In the genomic region with DNA sequence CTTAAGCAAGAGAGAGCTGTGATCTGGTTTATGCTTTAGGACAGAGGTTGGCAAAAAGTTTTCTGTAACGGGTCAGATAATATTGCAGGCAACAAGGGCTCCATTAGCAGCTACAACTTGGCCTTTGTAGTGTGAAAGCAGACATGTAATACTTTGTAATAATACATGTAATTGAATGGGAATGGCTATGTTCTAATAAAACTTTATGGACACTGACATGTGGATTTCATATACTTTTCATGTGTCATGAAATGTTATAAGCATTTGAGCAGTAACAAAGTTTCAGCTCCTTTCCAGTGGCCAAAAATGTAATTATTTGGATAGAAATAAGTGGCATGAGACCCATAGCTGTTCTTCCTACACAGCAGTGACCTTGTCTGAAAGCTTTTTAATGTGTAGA, we compare ENCODE assay signal across 33 cellular contexts. TPM values are rescaled to one million over a fixed set of nuclear protein-coding genes. Genes with fewer than 3 reads are reported as not detected.
DNase-seq lines count a peak whose midpoint lies in the region; ATAC-seq and TF ChIP-seq lines count a peak whose summit lies in the region.
"Had no signal": no experiment of that assay in that cellular context is flagged by ENCODE, and none has a peak within 500 bp of the region (broad histone marks: within the 10 kb centered on the region; RNA-seq: fewer than 3 reads in every experiment).

No MANE protein-coding gene starts in this region.

- no peaks in the 10 kb centered on the region for H3K9me3 ChIP-seq in DOHH2 (ENCODE audit: control insufficient read depth, insufficient read depth, low read length)
- H3K9me3 ChIP-seq in esophagus squamous epithelium = no peaks in the 10 kb centered on the region
- H3K9me3 ChIP-seq: body of pancreas, MG63, transverse colon had no signal

- intact Hi-C loops in esophagus squamous epithelium (cut with DNase I) = no loop called here

- no peak for ATAC-seq in HG03196 (IDR thresholded peaks at IDR 0.05; ENCODE audit: unreplicated experiment)
- no peak for ATAC-seq in GM21717 (IDR thresholded peaks at IDR 0.05; ENCODE audit: unreplicated experiment)
- ATAC-seq: activated CD4-positive, CD25-positive, alpha-beta regulatory T cell treated with anti-CD3 and anti-CD28 coated beads, Interleukin-2, amount 50 U/mL, for 24 hours; activated naive CD8-positive, alpha-beta T cell treated with anti-CD3 and anti-CD28 coated beads, Interleukin-2, amount 50 U/mL, for 24 hours; activated T-cell treated with anti-CD3 and anti-CD28 coated beads, Interleukin-2, amount 50 U/mL, for 72 hours; body of pancreas; GM23338; left lobe of liver; naive thymus-derived CD4-positive, alpha-beta T cell; stimulated activated effector memory CD8-positive, alpha-beta T cell treated with anti-CD3 and anti-CD28 coated beads, Interleukin-12 subunit alpha, Interleukin-12 subunit beta, amount 100 ng/mL, for 72 hours had no signal

- no peaks in the 10 kb centered on the region for H3K9me2 ChIP-seq in DOHH2 (replicated peaks; ENCODE audit: control insufficient read depth, low read length)

- H3F3A ChIP-seq in DOHH2 (ENCODE audit: control insufficient read depth, insufficient read depth) = peaks cover 3% of the 10 kb centered on the region; the same call in 1 of the 2 replicates

- H3K4me3 ChIP-seq in DOHH2 (ENCODE audit: low read length) (no peak overlapping the region), fibroblast of mammary gland (ENCODE audit: control insufficient read depth, low read depth, low read length) (no peak overlapping the region), esophagus squamous epithelium (no peak overlapping the region)
- H3K4me3 ChIP-seq: body of pancreas, GM23338, MG63, transverse colon had no signal

- no peaks in the 10 kb centered on the region for H4K20me1 ChIP-seq in DOHH2 (ENCODE audit: control insufficient read depth, insufficient read depth, low read depth, low read length)

- 57 to 81% methylated on average over 1 of the region's 1 CpG for WGBS in esophagus squamous epithelium, 2 donors

- TF ChIP-seq CTCF in DOHH2 (IDR thresholded peaks at IDR 0.05; ENCODE audit: low read depth, low read length, poor library complexity, severe bottlenecking) (no peak), fibroblast of mammary gland (conservative IDR thresholded peaks at IDR 0.05; ENCODE audit: control insufficient read depth, insufficient read depth, low read depth, low read length) (no peak), neural crest cell (conservative IDR thresholded peaks at IDR 0.05) (no peak), esophagus squamous epithelium (IDR thresholded peaks at IDR 0.05) (no peak)

- peaks cover 8% of the 10 kb centered on the region for H3K36me3 Mint-ChIP-seq in neural crest cell (ENCODE audit: low read depth)
- H3K36me3 Mint-ChIP-seq: CD4-positive, CD25-positive, alpha-beta regulatory T cell; immature natural killer cell had no signal

- H3K4me1 ChIP-seq in DOHH2 (ENCODE audit: control insufficient read depth, low read length) (peaks cover 17% of the 10 kb centered on the region), esophagus squamous epithelium (peaks cover 0 to 32% (median 0%) of the 10 kb centered on the region in 3 donors)

- peak overlapping the region; percentile 11; the same call in 1 of the 2 replicates for H3K4me2 ChIP-seq in DOHH2 (ENCODE audit: low read length)
- H3K4me2 ChIP-seq: GM23338 had no signal

- no peak overlapping the region for H3K27ac ChIP-seq in DOHH2 (ENCODE audit: low read depth, low read length)
- no peak overlapping the region for H3K27ac ChIP-seq in esophagus squamous epithelium
- H3K27ac ChIP-seq: body of pancreas, dorsolateral prefrontal cortex, transverse colon had no signal

- H3K27me3 Mint-ChIP-seq in neural crest cell (ENCODE audit: low read depth) = no peaks in the 10 kb centered on the region
- H3K27me3 Mint-ChIP-seq: activated naive CD8-positive, alpha-beta T cell treated with anti-CD3 and anti-CD28 coated beads, Interleukin-2, amount 50 U/mL, for 24 hours had no signal

- H3K36me3 ChIP-seq in DOHH2 (ENCODE audit: control insufficient read depth, low read length) = no peaks in the 10 kb centered on the region
- H3K36me3 ChIP-seq in esophagus squamous epithelium = peaks cover 0 to 12% (median 0%) of the 10 kb centered on the region in 3 donors
- H3K36me3 ChIP-seq: transverse colon had no signal

- no peaks in the 10 kb centered on the region for H3K9me3 Mint-ChIP-seq in neural crest cell
- H3K9me3 Mint-ChIP-seq: activated naive CD8-positive, alpha-beta T cell treated with anti-CD3 and anti-CD28 coated beads, Interleukin-2, amount 50 U/mL, for 24 hours; activated T-cell treated with anti-CD3 and anti-CD28 coated beads, Interleukin-2, amount 50 U/mL, for 72 hours; GM23338; immature natural killer cell; stimulated activated effector memory CD8-positive, alpha-beta T cell treated with anti-CD3 and anti-CD28 coated beads, Interleukin-12 subunit alpha, Interleukin-12 subunit beta, amount 100 ng/mL, for 72 hours had no signal

- DNase-seq in RKO (ENCODE audit: low spot score) (peak; percentile 37), fibroblast of mammary gland (ENCODE audit: low read depth) (peak; percentile 11), neural crest cell (ENCODE audit: low read depth, low spot score) (no peak), NOMO-1 (lab: John Stamatoyannopoulos, UW; ENCODE audit: unreplicated experiment in 2 of 2) (no peak), esophagus squamous epithelium (lab: John Stamatoyannopoulos, UW) (no peak)
- DNase-seq: activated CD4-positive, alpha-beta T cell treated with anti-CD3 and anti-CD28 coated beads, Interleukin-2, amount 50 U/mL, for 4 hours; activated naive CD4-positive, alpha-beta T cell; activated naive CD8-positive, alpha-beta T cell treated with anti-CD3 and anti-CD28 coated beads, Interleukin-2, amount 50 U/mL, for 24 hours; activated T-cell treated with anti-CD3 and anti-CD28 coated beads, Interleukin-2, amount 50 U/mL, for 72 hours; body of pancreas; Calu3; CD4-positive, CD25-positive, alpha-beta regulatory T cell; DMS79; dorsolateral prefrontal cortex; GF-D8; immature natural killer cell; KBM-7; MG63; naive thymus-derived CD4-positive, alpha-beta T cell; NCI-H1105 treated with DMSO at 0.1 percent for 48 hours; NCI-H1930; NCI-H2171 treated with DMSO at 0.1 percent for 48 hours; NCI-H510A; NK-92 treated with Interleukin-12 subunit alpha and Interleukin-12 subunit beta, amount 100 ng/mL, for 24 hours; Right ventricle myocardium superior; transverse colon had no signal

- no peaks in the 10 kb centered on the region for H3K79me2 ChIP-seq in DOHH2 (ENCODE audit: control insufficient read depth, low read length)

- H3K4me3 Mint-ChIP-seq in neural crest cell = peak overlapping the region; percentile 44
- H3K4me3 Mint-ChIP-seq: activated naive CD8-positive, alpha-beta T cell treated with anti-CD3 and anti-CD28 coated beads, Interleukin-2, amount 50 U/mL, for 24 hours; activated T-cell treated with anti-CD3 and anti-CD28 coated beads, Interleukin-2, amount 50 U/mL, for 72 hours; CD4-positive, CD25-positive, alpha-beta regulatory T cell; GM23338; immature natural killer cell; naive thymus-derived CD4-positive, alpha-beta T cell; stimulated activated effector memory CD8-positive, alpha-beta T cell treated with anti-CD3 and anti-CD28 coated beads, Interleukin-12 subunit alpha, Interleukin-12 subunit beta, amount 100 ng/mL, for 72 hours had no signal

- TF ChIP-seq POLR2A in esophagus squamous epithelium (IDR thresholded peaks at IDR 0.05) = no peak

- H3K27me3 ChIP-seq in DOHH2 (ENCODE audit: control insufficient read depth, low read length) (no peaks in the 10 kb centered on the region), esophagus squamous epithelium (no peaks in the 10 kb centered on the region)
- H3K27me3 ChIP-seq: body of pancreas, dorsolateral prefrontal cortex, MG63, transverse colon had no signal

- peaks cover 32% of the 10 kb centered on the region for H3K4me1 Mint-ChIP-seq in neural crest cell

- no peak overlapping the region for H3K27ac Mint-ChIP-seq in neural crest cell (ENCODE audit: unreplicated experiment)
- H3K27ac Mint-ChIP-seq: activated naive CD8-positive, alpha-beta T cell treated with anti-CD3 and anti-CD28 coated beads, Interleukin-2, amount 50 U/mL, for 24 hours; activated T-cell treated with anti-CD3 and anti-CD28 coated beads, Interleukin-2, amount 50 U/mL, for 72 hours; CD4-positive, CD25-positive, alpha-beta regulatory T cell; GM23338; immature natural killer cell; naive thymus-derived CD4-positive, alpha-beta T cell; stimulated activated effector memory CD8-positive, alpha-beta T cell treated with anti-CD3 and anti-CD28 coated beads, Interleukin-12 subunit alpha, Interleukin-12 subunit beta, amount 100 ng/mL, for 72 hours had no signal

RNA-seq across cellular contexts. Expression of gene DYNC2H1, which starts 3.1 kb away (rescaled TPM):
- total RNA-seq in neural crest cell (20.4 and 21.8 TPM in 2 replicates), esophagus squamous epithelium (10 to 100 TPM in 2 of 4 donors, 1 to 10 TPM in 2; 6.8 to 13.9 (median 9.3) TPM)

RNA-seq across cellular contexts. Expression of gene DCUN1D5, which starts 20.4 kb away (rescaled TPM):
- 38.8 and 39.1 TPM in 2 replicates for total RNA-seq in neural crest cell
- total RNA-seq in esophagus squamous epithelium = 10 to 100 TPM; 50.0 to 88.0 (median 63.9) TPM

Comparison
In these comparisons a context has a peak if more than half of its experiments do, and no peak if none do; other contexts are left out.
1. DNase-seq: peak in RKO (single experiment) and fibroblast of mammary gland (single experiment); none in neural crest cell (single experiment), NOMO-1 (0 of 2) and esophagus squamous epithelium (single experiment).